ENCODE assay signal across 8 cellular contexts in genomic region chr18:43949291-43949690, GRCh38.
"Had no signal": no experiment of that assay in that cellular context is flagged by ENCODE, and none has a peak within 500 bp of the region (broad histone marks: within the 10 kb centered on the region; RNA-seq: fewer than 3 reads in every experiment).

No MANE protein-coding gene starts in this region.

- H3K36me3 ChIP-seq: HAP-1 had no signal

- H3K4me3 ChIP-seq: GM23248, HAP-1 had no signal

- H3K9ac ChIP-seq: GM23248 had no signal

- H2AFZ ChIP-seq: GM23248 had no signal

- H3K9me3 ChIP-seq: HAP-1 had no signal

- H3K27ac ChIP-seq: GM23248, HL-60 had no signal

- ATAC-seq: HCT116, HepG2 had no signal

- H3K4me1 ChIP-seq: HAP-1 had no signal

- DNase-seq: GM23248, GOT3, H7, HFFc6 had no signal
